ENCODE assay signal across 16 cellular contexts in the genomic region with DNA sequence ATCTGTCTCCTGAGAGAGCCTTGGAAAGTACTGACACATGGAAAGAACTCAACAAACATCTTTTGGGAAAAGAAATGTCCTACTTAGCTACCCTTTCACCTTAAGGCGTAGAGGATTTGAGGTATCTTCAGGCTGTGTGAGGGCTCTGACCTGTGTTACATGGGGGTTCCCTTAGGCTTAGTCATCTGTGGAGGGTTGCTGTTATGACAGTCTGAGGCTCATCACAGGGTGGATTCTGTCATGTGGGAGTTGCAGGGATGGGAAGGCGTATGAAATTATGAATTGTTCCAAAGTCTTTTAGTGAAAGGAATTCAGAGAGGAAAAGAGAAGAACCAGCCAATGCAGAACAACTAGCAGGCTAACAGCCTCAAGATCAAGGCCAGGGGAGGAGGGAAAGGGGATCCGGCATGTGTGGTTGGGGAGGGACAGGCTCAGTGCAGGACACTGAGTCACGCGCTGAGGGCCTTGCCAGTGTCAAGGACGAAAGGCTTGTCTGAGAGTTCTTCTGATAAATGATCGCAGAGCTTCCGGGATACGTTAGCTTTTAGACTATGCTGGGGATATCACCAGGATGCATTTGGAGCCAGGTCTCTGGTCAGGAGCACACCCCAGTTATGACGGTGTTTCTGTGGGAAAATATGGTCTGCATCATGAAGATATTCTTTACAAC. TPM values are rescaled to one million over a fixed set of nuclear protein-coding genes. Genes with fewer than 3 reads are reported as not detected.
DNase-seq lines count a peak whose midpoint lies in the region; ATAC-seq and TF ChIP-seq lines count a peak whose summit lies in the region.
"Had no signal": no experiment of that assay in that cellular context is flagged by ENCODE, and none has a peak within 500 bp of the region (broad histone marks: within the 10 kb centered on the region; RNA-seq: fewer than 3 reads in every experiment).

No MANE protein-coding gene starts in this region.

- H3F3A ChIP-seq in neural progenitor cell (ENCODE audit: low read depth): peaks cover 5% of the 10 kb centered on the region

- no peaks in the 10 kb centered on the region for H3K79me2 ChIP-seq in neural progenitor cell (ENCODE audit: low read depth)

- no peaks in the 10 kb centered on the region for H4K20me1 ChIP-seq in neural progenitor cell (ENCODE audit: low read depth)

- H3K4me3 ChIP-seq in RWPE2 (ENCODE audit: severe bottlenecking): no peak overlapping the region
- no peak overlapping the region for H3K4me3 ChIP-seq in colonic mucosa
- H3K4me3 ChIP-seq in neural progenitor cell: no peak overlapping the region
- H3K4me3 ChIP-seq: lower lobe of right lung, pancreas, tibial artery had no signal

- H3K4me1 Mint-ChIP-seq in Calu3 (ENCODE audit: low read depth, unreplicated experiment) (peaks cover 26% of the 10 kb centered on the region), neural progenitor cell (peaks cover 6% of the 10 kb centered on the region)

- H2AFZ ChIP-seq in neural progenitor cell (replicated peaks): no peak overlapping the region

- no peak for DNase-seq in Calu3
- DNase-seq in RWPE2 (ENCODE audit: low spot score): no peak
- no peak for DNase-seq in colonic mucosa
- no peak for DNase-seq in neural progenitor cell (ENCODE audit: low spot score)
- DNase-seq in NCI-H82 (lab: John Stamatoyannopoulos, UW): no peak
- no peak for DNase-seq in activated CD8-positive, alpha-beta memory T cell treated with anti-CD3 and anti-CD28 coated beads, Interleukin-2, amount 50 U/mL, for 48 hours
- no peak for DNase-seq in NK-92 treated with Interleukin-12 subunit alpha and Interleukin-12 subunit beta, amount 100 ng/mL, for 24 hours (lab: John Stamatoyannopoulos, UW)
- DNase-seq: lower lobe of right lung, naive B cell, NCI-H187, pancreas, tibial artery had no signal

- H3K36me3 ChIP-seq in RWPE2 (ENCODE audit: low read depth) (no peaks in the 10 kb centered on the region), colonic mucosa (no peaks in the 10 kb centered on the region), neural progenitor cell (no peaks in the 10 kb centered on the region)
- H3K36me3 ChIP-seq: lower lobe of right lung, pancreas, tibial artery had no signal

- no peak overlapping the region for H3K4me2 ChIP-seq in neural progenitor cell

- peak overlapping the region; percentile 63 for H3K27ac Mint-ChIP-seq in Calu3 (ENCODE audit: unreplicated experiment)
- peak overlapping the region; percentile 21 for H3K27ac Mint-ChIP-seq in neural progenitor cell
- H3K27ac Mint-ChIP-seq: activated T-helper 2 cell treated with anti-CD3 and anti-CD28 coated beads, Interferon-gamma antibody, Interleukin-2, Interleukin-4, amounts not matched to agents 10 μg/mL and 5 μg/mL and 100 μg/mL, durations not matched to agents 14 hours and 24 hours and 36 hours had no signal

- CTCF ChIA-PET in Calu3 (lab: Charles Lee): interaction anchor here (1.3 kb wide), 1 partner anchor 9 kb away, joined by 3 read pairs; no protein-coding TSS in a partner anchor

- H3K4me3 Mint-ChIP-seq in Calu3 (ENCODE audit: low read depth, unreplicated experiment): no peak overlapping the region
- H3K4me3 Mint-ChIP-seq in neural progenitor cell: no peak overlapping the region

- H3K27me3 Mint-ChIP-seq in Calu3 (ENCODE audit: unreplicated experiment) (no peaks in the 10 kb centered on the region), neural progenitor cell (ENCODE audit: insufficient read depth, low read depth) (peaks cover 7% of the 10 kb centered on the region)

- H3K27me3 ChIP-seq in RWPE2 (ENCODE audit: insufficient read depth, poor library complexity, severe bottlenecking): no peaks in the 10 kb centered on the region
- H3K27me3 ChIP-seq in colonic mucosa: no peaks in the 10 kb centered on the region
- H3K27me3 ChIP-seq in neural progenitor cell: peaks cover 36% of the 10 kb centered on the region
- H3K27me3 ChIP-seq: pancreas had no signal

- H3K9ac ChIP-seq in colonic mucosa (ENCODE audit: low read depth in 2 of 2, low read length in 2 of 2) (no peak overlapping the region), neural progenitor cell (no peak overlapping the region)

- no TSS peak for BruUV-seq in Calu3 (replicated peaks; lab: Mats Ljungman, UMichigan)

- intact Hi-C loops in Calu3 (cut with micrococcal nuclease; ENCODE audit: unreplicated experiment) (loop anchor here (5.0 to 10.0 kb wide), 2 partner anchors 146 to 214 kb away; no protein-coding TSS in a partner anchor), colonic mucosa (cut with DNase I) (loop anchor here (5.0 to 10.0 kb wide), 2 partner anchors 154 to 281 kb away; no protein-coding TSS in a partner anchor)

- ATAC-seq in RWPE2 (ENCODE audit: low read depth) (no peak), HG03108 (IDR thresholded peaks at IDR 0.05; ENCODE audit: unreplicated experiment) (no peak)
- ATAC-seq: lower lobe of right lung, sciatic nerve had no signal

- H3K4me1 ChIP-seq in RWPE2 (ENCODE audit: insufficient read depth, poor library complexity, severe bottlenecking) (peaks cover 36% of the 10 kb centered on the region), colonic mucosa (peaks cover 8% of the 10 kb centered on the region), neural progenitor cell (no peaks in the 10 kb centered on the region)

- TF ChIP-seq CTCF in Calu3 (IDR thresholded peaks at IDR 0.05; ENCODE audit: unreplicated experiment): no peak
- no peak for TF ChIP-seq CTCF in RWPE2 (IDR thresholded peaks at IDR 0.05; ENCODE audit: poor library complexity, severe bottlenecking)
- no peak for TF ChIP-seq CTCF in colonic mucosa (IDR thresholded peaks at IDR 0.05)
- TF ChIP-seq CTCF in neural progenitor cell (IDR thresholded peaks at IDR 0.05): no peak

- H3K27ac ChIP-seq in RWPE2 (ENCODE audit: poor library complexity, severe bottlenecking) (peak overlapping the region; percentile 97), colonic mucosa (peak overlapping the region; percentile 76), neural progenitor cell (no peak overlapping the region)
- H3K27ac ChIP-seq: lower lobe of right lung, pancreas, tibial artery had no signal

- H3K9me3 ChIP-seq in RWPE2 (ENCODE audit: severe bottlenecking) (no peaks in the 10 kb centered on the region), colonic mucosa (no peaks in the 10 kb centered on the region), neural progenitor cell (ENCODE audit: low read depth) (no peaks in the 10 kb centered on the region)
- H3K9me3 ChIP-seq: lower lobe of right lung, pancreas, tibial artery had no signal

- H3K36me3 Mint-ChIP-seq in Calu3 (ENCODE audit: insufficient read depth, unreplicated experiment) (no peaks in the 10 kb centered on the region), neural progenitor cell (no peaks in the 10 kb centered on the region)
- H3K36me3 Mint-ChIP-seq: naive B cell had no signal

- H3K9me3 Mint-ChIP-seq in Calu3 (ENCODE audit: low read depth, unreplicated experiment): no peaks in the 10 kb centered on the region
- no peaks in the 10 kb centered on the region for H3K9me3 Mint-ChIP-seq in neural progenitor cell
- H3K9me3 Mint-ChIP-seq: activated T-helper 2 cell treated with anti-CD3 and anti-CD28 coated beads, Interferon-gamma antibody, Interleukin-2, Interleukin-4, amounts not matched to agents 10 μg/mL and 5 μg/mL and 100 μg/mL, durations not matched to agents 14 hours and 24 hours and 36 hours had no signal

RNA-seq across cellular contexts. Expression of gene PLA2G2C, which starts 24.6 kb away (rescaled TPM):
- total RNA-seq in Calu3 (2022) (not detected in 2 replicates), colonic mucosa (under 1 TPM in 1 of 2 donors, not detected in 1; 0.27 TPM), neural progenitor cell (ENCODE audit: low replicate concordance) (not detected in 2 replicates)
- total RNA-seq: fibroblast of villous mesenchyme, lower lobe of right lung, pancreas had no signal

RNA-seq across cellular contexts. Expression of gene UBXN10, which starts 25.0 kb away (rescaled TPM):
- total RNA-seq in Calu3 (2022) (0.33 and 0.37 TPM in 2 replicates), colonic mucosa (1 to 10 TPM; 3.3 to 3.5 TPM), neural progenitor cell (ENCODE audit: low replicate concordance) (0.37 and 0.43 TPM in 2 replicates)
- total RNA-seq: fibroblast of villous mesenchyme had no signal
